Comparison of ENCODE assay signal across 9 cellular contexts in genomic region chr5:40799248-40799647, GRCh38. TPM values are rescaled to one million over a fixed set of nuclear protein-coding genes. Genes with fewer than 3 reads are reported as not detected.
A peak's percentile ranks its signal among the peaks of the same experiment; 100 is the strongest.
DNase-seq lines count a peak whose midpoint lies in the region; ATAC-seq, FAIRE-seq and TF ChIP-seq lines count a peak whose summit lies in the region.
"Had no signal": no experiment of that assay in that cellular context is flagged by ENCODE, and none has a peak within 500 bp of the region (broad histone marks: within the 10 kb centered on the region; RNA-seq: fewer than 3 reads in every experiment).

No MANE protein-coding gene starts in this region.

- FAIRE-seq in frontal cortex (lab: Jason Lieb, UNC): no peak

- H3K4me1 Mint-ChIP-seq in HFFc6 (ENCODE audit: low read depth) (peaks cover 46% of the 10 kb centered on the region), MCF 10A (ENCODE audit: insufficient read depth, unreplicated experiment) (peaks cover 5% of the 10 kb centered on the region)
- H3K4me1 Mint-ChIP-seq in naive thymus-derived CD4-positive, alpha-beta T cell: peaks cover 20 to 44% (median 35%) of the 10 kb centered on the region in 7 donors

- TF ChIP-seq CTCF in HFFc6 (IDR thresholded peaks at IDR 0.05): no peak
- TF ChIP-seq CTCF in MCF 10A (IDR thresholded peaks at IDR 0.05; ENCODE audit: unreplicated experiment): no peak

- H3K36me3 Mint-ChIP-seq in HFFc6 (ENCODE audit: low read depth) (peaks cover 13% of the 10 kb centered on the region), MCF 10A (ENCODE audit: insufficient read depth, unreplicated experiment) (peaks cover 4% of the 10 kb centered on the region)
- H3K36me3 Mint-ChIP-seq in naive thymus-derived CD4-positive, alpha-beta T cell: peaks cover 0 to 18% (median 0%) of the 10 kb centered on the region in 5 donors

- CTCF ChIA-PET in MCF 10A (lab: Yijun Ruan, JAX): interaction anchor here (0.6 to 1.0 kb wide), 3 partner anchors 17 to 1544 kb away, joined by 3 to 7 read pairs (median 3); no protein-coding TSS in a partner anchor
- CTCF ChIA-PET in naive thymus-derived CD4-positive, alpha-beta T cell (lab: Charles Lee): interaction anchor here (0.6 to 0.7 kb wide), 2 partner anchors 11 to 36 kb away, joined by 3 read pairs; partner anchors contain the start of gene RPL37

- H3K27me3 Mint-ChIP-seq in HFFc6 (ENCODE audit: insufficient read depth): no peaks in the 10 kb centered on the region
- no peaks in the 10 kb centered on the region for H3K27me3 Mint-ChIP-seq in MCF 10A (ENCODE audit: insufficient read depth, unreplicated experiment)
- H3K27me3 Mint-ChIP-seq in naive thymus-derived CD4-positive, alpha-beta T cell: peaks cover 0 to 17% (median 0%) of the 10 kb centered on the region in 5 donors

- peaks cover 7% of the 10 kb centered on the region for H3K4me1 ChIP-seq in ACC112 (ENCODE audit: control insufficient read depth, insufficient read depth, low read length, unreplicated experiment)
- peaks cover 10 to 12% of the 10 kb centered on the region in 2 donors for H3K4me1 ChIP-seq in naive thymus-derived CD4-positive, alpha-beta T cell (ENCODE audit: control insufficient read depth in 2 of 2, insufficient read depth in 2 of 2, low read length in 2 of 2)

- H3K27ac Mint-ChIP-seq in HFFc6 (peak overlapping the region; percentile 74), MCF 10A (ENCODE audit: low read depth, unreplicated experiment) (peak overlapping the region; percentile 25)
- peak overlapping the region in 8 of 9 donors; percentile 9 to 96 (median 78) for H3K27ac Mint-ChIP-seq in naive thymus-derived CD4-positive, alpha-beta T cell

- H3K9me3 Mint-ChIP-seq in HFFc6 (no peaks in the 10 kb centered on the region), MCF 10A (ENCODE audit: unreplicated experiment) (no peaks in the 10 kb centered on the region)
- H3K9me3 Mint-ChIP-seq in naive thymus-derived CD4-positive, alpha-beta T cell: no peaks in the 10 kb centered on the region

- H3K27ac ChIP-seq in ACC112 (ENCODE audit: low read depth, low read length): peak overlapping the region; percentile 84
- H3K27ac ChIP-seq in naive thymus-derived CD4-positive, alpha-beta T cell (ENCODE audit: low read depth, low read length): peak overlapping the region; percentile 86

- H3K36me3 ChIP-seq in ACC112 (ENCODE audit: insufficient read depth, low read length): no peaks in the 10 kb centered on the region; the same call in 1 of the 2 replicates
- H3K36me3 ChIP-seq in naive thymus-derived CD4-positive, alpha-beta T cell (ENCODE audit: control insufficient read depth in 2 of 3, insufficient read depth in 3 of 3, low read length in 3 of 3): no peaks in the 10 kb centered on the region
- H3K36me3 ChIP-seq: Peyer's patch had no signal

- H3K4me3 Mint-ChIP-seq in HFFc6: peak overlapping the region; percentile 86
- peak overlapping the region; percentile 42 for H3K4me3 Mint-ChIP-seq in MCF 10A (ENCODE audit: unreplicated experiment)
- H3K4me3 Mint-ChIP-seq in naive thymus-derived CD4-positive, alpha-beta T cell: peak overlapping the region in 8 of 10 donors; percentile 86 to 95 (median 94)

- POLR2A ChIA-PET in MCF 10A (lab: Yijun Ruan, JAX): interaction anchor here (0.5 to 1.2 kb wide), 11 partner anchors 9 to 1724 kb away, joined by 3 to 9 read pairs (median 4); no protein-coding TSS in a partner anchor
- POLR2A ChIA-PET in naive thymus-derived CD4-positive, alpha-beta T cell (lab: Charles Lee): interaction anchor here (0.6 to 1.0 kb wide), 2 partner anchors 29 to 1126 kb away, joined by 3 to 5 read pairs; partner anchors contain the start of gene FBXO4

- peak overlapping the region; percentile 90 for H3K4me3 ChIP-seq in ACC112 (ENCODE audit: low read depth, low read length)
- no peak overlapping the region for H3K4me3 ChIP-seq in naive thymus-derived CD4-positive, alpha-beta T cell (ENCODE audit: low read length)

- H3K27me3 ChIP-seq in ACC112 (ENCODE audit: insufficient read depth, low read length): no peaks in the 10 kb centered on the region
- H3K27me3 ChIP-seq in naive thymus-derived CD4-positive, alpha-beta T cell (ENCODE audit: control insufficient read depth in 2 of 2, insufficient read depth in 2 of 2, low read length in 2 of 2): no peaks in the 10 kb centered on the region
- H3K27me3 ChIP-seq: Peyer's patch had no signal

- no peaks in the 10 kb centered on the region for H3K9me3 ChIP-seq in naive thymus-derived CD4-positive, alpha-beta T cell (ENCODE audit: control insufficient read depth in 2 of 3, low read length in 3 of 3)
- H3K9me3 ChIP-seq: Peyer's patch had no signal

- no peak overlapping the region for H2AFZ ChIP-seq in ACC112 (ENCODE audit: low read length, unreplicated experiment)

- BruUV-seq in MCF 10A (replicated peaks; lab: Mats Ljungman, UMichigan): TSS peak; percentile 44

- intact Hi-C loops in MCF 10A (cut with micrococcal nuclease) (no loop called here), posterior cingulate gyrus (cut with DNase I) (no loop called here)
- intact Hi-C loops in naive thymus-derived CD4-positive, alpha-beta T cell (cut with micrococcal nuclease): no loop called here

- no peak for ATAC-seq in naive thymus-derived CD4-positive, alpha-beta T cell

- peaks cover 33% of the 10 kb centered on the region for H3K79me2 ChIP-seq in ACC112 (ENCODE audit: control insufficient read depth, insufficient read depth, low read length, unreplicated experiment)

- DNase-seq in HFFc6 (no peak), MCF 10A (ENCODE audit: unreplicated experiment) (no peak), nucleus accumbens (lab: John Stamatoyannopoulos, UW) (no peak), frontal cortex (ENCODE audit: low spot score in 2 of 2) (no peak), posterior cingulate gyrus (no peak)
- no peak for DNase-seq in naive thymus-derived CD4-positive, alpha-beta T cell
- DNase-seq in stimulated activated CD4-positive, alpha-beta T cell treated with anti-CD3 and anti-CD28 coated beads, Interleukin-4, amount 100 ng/mL, for 24 hours: no peak

RNA-seq across cellular contexts. Expression of gene PRKAA1, which starts 1.1 kb away (rescaled TPM):
- 100 to 1,000 TPM in 1 of 6 experiments, 10 to 100 TPM in 5; 81.7 to 103 (median 88.3) TPM for total RNA-seq in HFFc6 (2021; fragmentation: NEBNext Ultra II Directional; extraction: Animal tissue kit (Norgen Biotek cat#: 25700))
- 58.1 and 62.7 TPM in 2 replicates for total RNA-seq in MCF 10A (2022)
- total RNA-seq in naive thymus-derived CD4-positive, alpha-beta T cell: 100 to 1,000 TPM in 1 of 5 experiments, 10 to 100 TPM in 4; 65.5 to 103 (median 98.1) TPM
- 10 to 100 TPM; 38.3 to 49.2 TPM for polyA plus RNA-seq in naive thymus-derived CD4-positive, alpha-beta T cell
- 61.1 TPM for total RNA-seq in frontal cortex

RNA-seq across cellular contexts. Expression of gene RPL37, which starts 35.8 kb away (rescaled TPM):
- total RNA-seq in HFFc6 (2021; fragmentation: NEBNext Ultra II Directional; extraction: Animal tissue kit (Norgen Biotek cat#: 25700)): 1,000 to 10,000 TPM in 4 of 6 experiments, 100 to 1,000 TPM in 2; 854 to 1,142 (median 1,034) TPM
- total RNA-seq in MCF 10A (2022): 2,063 and 2,180 TPM in 2 replicates
- total RNA-seq in naive thymus-derived CD4-positive, alpha-beta T cell: 1,000 to 10,000 TPM; 1,642 to 2,808 (median 2,710) TPM
- 1,000 to 10,000 TPM; 1,657 to 2,827 TPM for polyA plus RNA-seq in naive thymus-derived CD4-positive, alpha-beta T cell
- total RNA-seq in frontal cortex: 1,378 TPM

RNA-seq across cellular contexts. Expression of gene CARD6, which starts 41.9 kb away (rescaled TPM):
- total RNA-seq in HFFc6 (2021; fragmentation: NEBNext Ultra II Directional; extraction: Animal tissue kit (Norgen Biotek cat#: 25700)): 1 to 10 TPM; 1.4 to 3.7 (median 3.4) TPM
- total RNA-seq in MCF 10A (2022) (5.6 and 6.6 TPM in 2 replicates), frontal cortex (0.82 TPM)
- total RNA-seq in naive thymus-derived CD4-positive, alpha-beta T cell: 1 to 10 TPM; 1.2 to 5.3 (median 2.9) TPM
- polyA plus RNA-seq in naive thymus-derived CD4-positive, alpha-beta T cell: 1 to 10 TPM; 2.3 to 3.2 TPM

RNA-seq across cellular contexts. Expression of gene TTC33, which starts 43.5 kb away (rescaled TPM):
- total RNA-seq in HFFc6 (2021; fragmentation: NEBNext Ultra II Directional; extraction: Animal tissue kit (Norgen Biotek cat#: 25700)): 10 to 100 TPM in 3 of 6 experiments, 1 to 10 TPM in 3; 8.6 to 11.3 (median 9.8) TPM
- total RNA-seq in MCF 10A (2022): 13.3 and 13.7 TPM in 2 replicates
- total RNA-seq in naive thymus-derived CD4-positive, alpha-beta T cell: 10 to 100 TPM in 3 of 5 experiments, 1 to 10 TPM in 2; 7.0 to 17.2 (median 14.0) TPM
- polyA plus RNA-seq in naive thymus-derived CD4-positive, alpha-beta T cell: 10 to 100 TPM; 13.2 to 19.0 TPM
- total RNA-seq in frontal cortex: 64.4 TPM

Comparison
In these comparisons a context has a peak if more than half of its experiments do, and no peak if none do; other contexts are left out.
1. H3K27ac Mint-ChIP-seq: peak in every context shown above with its lines; median percentile 78 in naive thymus-derived CD4-positive, alpha-beta T cell; 74 in HFFc6; 25 in MCF 10A.
2. H3K4me3 Mint-ChIP-seq: peak in every context shown above with its lines; median percentile 94 in naive thymus-derived CD4-positive, alpha-beta T cell; 86 in HFFc6; 42 in MCF 10A.